In the genomic region with DNA sequence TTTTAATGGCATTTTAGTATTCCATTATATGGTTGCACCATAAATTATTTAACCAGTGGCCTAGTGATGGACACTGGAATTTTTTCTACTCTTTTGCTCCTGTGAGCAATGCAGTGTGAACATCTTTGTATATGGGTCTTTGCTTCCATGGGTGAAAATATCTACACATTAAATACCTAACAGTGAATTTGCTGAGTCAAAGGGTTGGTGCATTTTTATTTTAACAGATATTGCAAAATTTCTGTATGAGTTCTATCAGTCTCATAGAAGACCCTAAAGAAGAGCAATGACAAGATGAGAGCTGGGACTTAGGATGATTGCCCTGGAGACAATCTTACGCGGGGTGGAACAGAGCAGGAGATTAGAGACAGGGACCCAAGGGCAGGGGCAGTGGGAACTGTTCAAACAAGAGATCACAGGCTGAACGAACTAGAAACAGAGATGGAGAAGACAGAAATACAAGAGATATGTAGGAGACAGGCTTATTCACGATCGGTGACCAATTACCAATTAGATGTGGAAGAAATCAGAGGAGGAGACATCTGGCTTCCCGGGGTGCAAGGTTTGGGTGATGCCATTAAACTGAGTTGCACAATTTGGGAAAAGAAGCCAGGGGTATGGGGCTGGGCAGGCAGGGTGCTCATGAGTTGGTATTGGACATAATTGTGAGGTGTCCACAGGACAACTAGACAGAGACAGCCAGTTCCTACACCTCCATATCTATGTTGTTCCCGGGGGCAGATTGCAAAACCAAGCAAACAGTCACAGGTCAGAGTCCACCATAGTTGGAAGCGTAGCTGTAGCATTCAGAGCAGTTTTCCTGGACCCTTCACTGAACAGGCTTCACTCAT, we compare ENCODE assay signal across 1 cellular context.
A peak's percentile ranks its signal among the peaks of the same experiment; 100 is the strongest.
TF ChIP-seq lines count a peak whose summit lies in the region.

No MANE protein-coding gene starts in this region.

TF ChIP-seq in HepG2, 621 proteins besides CTCF, POLR2A, EP300 and RAD21 (continued from another document and continues in another):
- TF ChIP-seq AHDC1 (CRISPR knock-in tag; IDR thresholded peaks at IDR 0.05; ENCODE audit: borderline replicate concordance) (peak; percentile 100), RARG (CRISPR knock-in tag; IDR thresholded peaks at IDR 0.05; ENCODE audit: low read depth) (no peak), PAF1 (CRISPR knock-in tag; IDR thresholded peaks at IDR 0.05) (no peak), LBX2 (CRISPR knock-in tag; IDR thresholded peaks at IDR 0.05; ENCODE audit: borderline replicate concordance) (no peak), NKX3-1 (CRISPR knock-in tag; IDR thresholded peaks at IDR 0.05) (no peak), GABPA (IDR thresholded peaks at IDR 0.05; ENCODE audit: low read depth, low read length) (no peak), GABPA (CRISPR knock-in tag; IDR thresholded peaks at IDR 0.05; ENCODE audit: low read depth) (peak; percentile 61), ZNF563 (CRISPR knock-in tag; IDR thresholded peaks at IDR 0.05) (no peak), CSRNP2 (CRISPR knock-in tag; conservative IDR thresholded peaks at IDR 0.05; ENCODE audit: low read depth) (no peak), ZFP36L1 (CRISPR knock-in tag; IDR thresholded peaks at IDR 0.05) (peak; percentile 95; the same call in 1 of the 2 replicates), KAT8 (CRISPR knock-in tag; IDR thresholded peaks at IDR 0.05) (peak; percentile 90), ZNF441 (CRISPR knock-in tag; IDR thresholded peaks at IDR 0.05; ENCODE audit: borderline replicate concordance) (peak; percentile 86; the same call in 1 of the 2 replicates), KLF12 (CRISPR knock-in tag; IDR thresholded peaks at IDR 0.05; ENCODE audit: borderline replicate concordance) (0 out of 2 replicates have a peak, but pooled peaks have one; percentile 14), ZNF383 (CRISPR knock-in tag; IDR thresholded peaks at IDR 0.05; ENCODE audit: borderline replicate concordance) (no peak), NPAS2 (CRISPR knock-in tag; IDR thresholded peaks at IDR 0.05; ENCODE audit: borderline replicate concordance) (no peak), ZSCAN31 (CRISPR knock-in tag; IDR thresholded peaks at IDR 0.05; ENCODE audit: low read depth) (peak; percentile 66; the same call in 1 of the 2 replicates), RELA (CRISPR knock-in tag; IDR thresholded peaks at IDR 0.05) (peak; percentile 46; the same call in 1 of the 2 replicates), YY1 (IDR thresholded peaks at IDR 0.05; ENCODE audit: insufficient read depth, insufficient replicate concordance, low read depth, low read length) (peak; percentile 60), ZNF772 (CRISPR knock-in tag; IDR thresholded peaks at IDR 0.05) (peak; percentile 90), YEATS4 (CRISPR knock-in tag; IDR thresholded peaks at IDR 0.05; ENCODE audit: borderline replicate concordance) (no peak), ZNF678 (CRISPR knock-in tag; IDR thresholded peaks at IDR 0.05) (no peak), NR2F2 (IDR thresholded peaks at IDR 0.05; ENCODE audit: borderline replicate concordance, low read depth) (no peak; the same call in 1 of the 2 replicates), ZNF709 (CRISPR knock-in tag; IDR thresholded peaks at IDR 0.05) (peak; percentile 58; the same call in 1 of the 2 replicates), TEAD3 (CRISPR knock-in tag; optimal IDR thresholded peaks at IDR 0.05; ENCODE audit: borderline replicate concordance) (peak; percentile 93), HMG20B (CRISPR knock-in tag; conservative IDR thresholded peaks at IDR 0.05) (peak; percentile 95), MAFK (conservative IDR thresholded peaks at IDR 0.05 in 1 of 2, IDR thresholded peaks at IDR 0.05 in 1 of 2; ENCODE audit: low read length in 2 of 2) (peak; percentile 60 to 76), ATF4 (CRISPR knock-in tag; IDR thresholded peaks at IDR 0.05) (peak in 1 of 2 experiments; percentile 84; a peak in 2 of 4 replicates), NONO (IDR thresholded peaks at IDR 0.05) (no peak), NONO (CRISPR knock-in tag; conservative IDR thresholded peaks at IDR 0.05) (peak; percentile 93; the same call in 1 of the 2 replicates), E2F2 (CRISPR knock-in tag; IDR thresholded peaks at IDR 0.05; ENCODE audit: borderline replicate concordance) (no peak), DPF2 (CRISPR knock-in tag; IDR thresholded peaks at IDR 0.05; ENCODE audit: borderline replicate concordance, low read depth) (peak; percentile 100), FOXA1 (IDR thresholded peaks at IDR 0.05) (no peak), FOXA1 (CRISPR knock-in tag; IDR thresholded peaks at IDR 0.05) (peak; percentile 96), DDIT3 (CRISPR knock-in tag; IDR thresholded peaks at IDR 0.05) (no peak), XBP1 (CRISPR knock-in tag; IDR thresholded peaks at IDR 0.05) (no peak)
- TF ChIP-seq, protein P1, sequence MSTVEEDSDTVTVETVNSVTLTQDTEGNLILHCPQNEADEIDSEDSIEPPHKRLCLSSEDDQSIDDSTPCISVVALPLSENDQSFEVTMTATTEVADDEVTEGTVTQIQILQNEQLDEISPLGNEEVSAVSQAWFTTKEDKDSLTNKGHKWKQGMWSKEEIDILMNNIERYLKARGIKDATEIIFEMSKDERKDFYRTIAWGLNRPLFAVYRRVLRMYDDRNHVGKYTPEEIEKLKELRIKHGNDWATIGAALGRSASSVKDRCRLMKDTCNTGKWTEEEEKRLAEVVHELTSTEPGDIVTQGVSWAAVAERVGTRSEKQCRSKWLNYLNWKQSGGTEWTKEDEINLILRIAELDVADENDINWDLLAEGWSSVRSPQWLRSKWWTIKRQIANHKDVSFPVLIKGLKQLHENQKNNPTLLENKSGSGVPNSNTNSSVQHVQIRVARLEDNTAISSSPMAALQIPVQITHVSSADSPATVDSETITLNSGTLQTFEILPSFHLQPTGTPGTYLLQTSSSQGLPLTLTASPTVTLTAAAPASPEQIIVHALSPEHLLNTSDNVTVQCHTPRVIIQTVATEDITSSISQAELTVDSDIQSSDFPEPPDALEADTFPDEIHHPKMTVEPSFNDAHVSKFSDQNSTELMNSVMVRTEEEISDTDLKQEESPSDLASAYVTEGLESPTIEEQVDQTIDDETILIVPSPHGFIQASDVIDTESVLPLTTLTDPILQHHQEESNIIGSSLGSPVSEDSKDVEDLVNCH (CRISPR knock-in tag; IDR thresholded peaks at IDR 0.05) = no peak
- TF ChIP-seq, protein P2, sequence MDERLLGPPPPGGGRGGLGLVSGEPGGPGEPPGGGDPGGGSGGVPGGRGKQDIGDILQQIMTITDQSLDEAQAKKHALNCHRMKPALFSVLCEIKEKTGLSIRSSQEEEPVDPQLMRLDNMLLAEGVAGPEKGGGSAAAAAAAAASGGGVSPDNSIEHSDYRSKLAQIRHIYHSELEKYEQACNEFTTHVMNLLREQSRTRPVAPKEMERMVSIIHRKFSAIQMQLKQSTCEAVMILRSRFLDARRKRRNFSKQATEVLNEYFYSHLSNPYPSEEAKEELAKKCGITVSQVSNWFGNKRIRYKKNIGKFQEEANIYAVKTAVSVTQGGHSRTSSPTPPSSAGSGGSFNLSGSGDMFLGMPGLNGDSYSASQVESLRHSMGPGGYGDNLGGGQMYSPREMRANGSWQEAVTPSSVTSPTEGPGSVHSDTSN (CRISPR knock-in tag; IDR thresholded peaks at IDR 0.05) = no peak
- TF ChIP-seq, protein P3, sequence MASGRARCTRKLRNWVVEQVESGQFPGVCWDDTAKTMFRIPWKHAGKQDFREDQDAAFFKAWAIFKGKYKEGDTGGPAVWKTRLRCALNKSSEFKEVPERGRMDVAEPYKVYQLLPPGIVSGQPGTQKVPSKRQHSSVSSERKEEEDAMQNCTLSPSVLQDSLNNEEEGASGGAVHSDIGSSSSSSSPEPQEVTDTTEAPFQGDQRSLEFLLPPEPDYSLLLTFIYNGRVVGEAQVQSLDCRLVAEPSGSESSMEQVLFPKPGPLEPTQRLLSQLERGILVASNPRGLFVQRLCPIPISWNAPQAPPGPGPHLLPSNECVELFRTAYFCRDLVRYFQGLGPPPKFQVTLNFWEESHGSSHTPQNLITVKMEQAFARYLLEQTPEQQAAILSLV (CRISPR knock-in tag; IDR thresholded peaks at IDR 0.05; ENCODE audit: borderline replicate concordance) = no peak
- TF ChIP-seq, protein P4, sequence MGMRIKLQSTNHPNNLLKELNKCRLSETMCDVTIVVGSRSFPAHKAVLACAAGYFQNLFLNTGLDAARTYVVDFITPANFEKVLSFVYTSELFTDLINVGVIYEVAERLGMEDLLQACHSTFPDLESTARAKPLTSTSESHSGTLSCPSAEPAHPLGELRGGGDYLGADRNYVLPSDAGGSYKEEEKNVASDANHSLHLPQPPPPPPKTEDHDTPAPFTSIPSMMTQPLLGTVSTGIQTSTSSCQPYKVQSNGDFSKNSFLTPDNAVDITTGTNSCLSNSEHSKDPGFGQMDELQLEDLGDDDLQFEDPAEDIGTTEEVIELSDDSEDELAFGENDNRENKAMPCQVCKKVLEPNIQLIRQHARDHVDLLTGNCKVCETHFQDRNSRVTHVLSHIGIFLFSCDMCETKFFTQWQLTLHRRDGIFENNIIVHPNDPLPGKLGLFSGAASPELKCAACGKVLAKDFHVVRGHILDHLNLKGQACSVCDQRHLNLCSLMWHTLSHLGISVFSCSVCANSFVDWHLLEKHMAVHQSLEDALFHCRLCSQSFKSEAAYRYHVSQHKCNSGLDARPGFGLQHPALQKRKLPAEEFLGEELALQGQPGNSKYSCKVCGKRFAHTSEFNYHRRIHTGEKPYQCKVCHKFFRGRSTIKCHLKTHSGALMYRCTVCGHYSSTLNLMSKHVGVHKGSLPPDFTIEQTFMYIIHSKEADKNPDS (CRISPR knock-in tag; IDR thresholded peaks at IDR 0.05) = peak; percentile 83; the same call in 1 of the 2 replicates
